In the genomic region with DNA sequence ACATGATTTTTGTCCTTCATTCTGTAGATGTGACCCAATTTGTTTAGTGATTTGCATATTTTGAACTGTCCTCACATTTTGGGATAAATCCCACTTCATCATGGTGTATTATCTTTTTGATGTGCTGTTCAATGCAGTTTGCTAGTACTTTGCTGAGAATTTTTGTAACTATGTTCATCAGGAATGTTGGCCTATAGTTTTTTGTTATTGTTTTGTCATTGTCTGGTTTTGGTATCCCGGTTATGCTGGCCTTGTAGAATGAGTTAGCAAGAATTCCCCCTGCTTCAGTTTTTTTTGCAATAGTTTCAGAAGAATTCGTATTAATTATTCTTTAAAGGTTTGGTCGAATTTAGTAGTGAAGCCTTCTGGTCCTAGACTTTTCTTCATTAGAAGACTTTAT, we compare ENCODE assay signal across 26 cellular contexts. TPM values are rescaled to one million over a fixed set of nuclear protein-coding genes. Genes with fewer than 3 reads are reported as not detected.
"Had no signal": no experiment of that assay in that cellular context is flagged by ENCODE, and none has a peak within 500 bp of the region (broad histone marks: within the 10 kb centered on the region; RNA-seq: fewer than 3 reads in every experiment).

No MANE protein-coding gene starts in this region.

- H3K4me2 ChIP-seq: KMS-11 had no signal

- H3K36me3 ChIP-seq: adrenal gland had no signal

- DNase-seq: activated CD4-positive, alpha-beta T cell treated with anti-CD3 and anti-CD28 coated beads for 48 hours; activated CD4-positive, alpha-beta T cell treated with anti-CD3 and anti-CD28 coated beads, Interleukin-2, amount 50 U/mL, for 4 hours; activated CD4-positive, CD25-positive, alpha-beta regulatory T cell treated with anti-CD3 and anti-CD28 coated beads, Interleukin-2, amount 50 U/mL, for 72 hours; activated CD8-positive, alpha-beta memory T cell treated with anti-CD3 and anti-CD28 coated beads, Interleukin-2, amount 50 U/mL, for 48 hours; activated CD8-positive, alpha-beta T cell treated with anti-CD3 and anti-CD28 coated beads, Interleukin-2, amount 10 ng/mL, durations not matched to agents 7 days and 5 days; activated naive CD4-positive, alpha-beta T cell treated with anti-CD3 and anti-CD28 coated beads, Interleukin-2, amount 50 U/mL, for 16 hours; activated naive CD8-positive, alpha-beta T cell treated with anti-CD3 and anti-CD28 coated beads, Interleukin-2, amount 10 ng/mL, durations not matched to agents 7 days and 5 days; activated T-cell treated with anti-CD3 and anti-CD28 coated beads, Interleukin-2, amount 50 U/mL, for 1 hour; adrenal gland; anterior cingulate cortex; body of pancreas; NCI-H1092 treated with DMSO at 0.1 percent for 48 hours; NCI-H1417 treated with DMSO at 0.1 percent for 48 hours; NCI-H1694 treated with DMSO at 0.1 percent for 48 hours; NCI-H2029 treated with DMSO at 0.1 percent for 48 hours; NCI-H510A treated with DMSO at 0.1 percent for 48 hours; NCI-H69; NK-92 treated with Interleukin-12 subunit alpha and Interleukin-12 subunit beta, amount 100 ng/mL, for 24 hours; PC-3; SHP77; T-helper 17 cell; T-helper 9 cell had no signal

- H3K4me3 ChIP-seq: adrenal gland, body of pancreas had no signal

- H3K4me1 ChIP-seq: body of pancreas had no signal

- ATAC-seq: activated CD8-positive, alpha-beta T cell treated with anti-CD3 and anti-CD28 coated beads, Interleukin-2, amount 10 ng/mL, durations not matched to agents 7 days and 5 days; body of pancreas; PC-3; T-helper 17 cell; WTC11 had no signal

- H3K27ac ChIP-seq: adrenal gland, body of pancreas, KMS-11 had no signal

- H3K27me3 ChIP-seq: adrenal gland, body of pancreas had no signal

- H3K9ac ChIP-seq: KMS-11 had no signal

RNA-seq across cellular contexts. Expression of gene KIF25, which starts 11.9 kb away (rescaled TPM):
- total RNA-seq: activated CD8-positive, alpha-beta T cell treated with anti-CD3 and anti-CD28 coated beads, Interleukin-2, amount 10 ng/mL, durations not matched to agents 7 days and 5 days; activated naive CD8-positive, alpha-beta T cell treated with anti-CD3 and anti-CD28 coated beads, Interleukin-2, amount 10 ng/mL, durations not matched to agents 7 days and 5 days; adrenal gland; MCF 10A; PC-3; SK-MEL-5; T-helper 17 cell had no signal
